In the genomic region with DNA sequence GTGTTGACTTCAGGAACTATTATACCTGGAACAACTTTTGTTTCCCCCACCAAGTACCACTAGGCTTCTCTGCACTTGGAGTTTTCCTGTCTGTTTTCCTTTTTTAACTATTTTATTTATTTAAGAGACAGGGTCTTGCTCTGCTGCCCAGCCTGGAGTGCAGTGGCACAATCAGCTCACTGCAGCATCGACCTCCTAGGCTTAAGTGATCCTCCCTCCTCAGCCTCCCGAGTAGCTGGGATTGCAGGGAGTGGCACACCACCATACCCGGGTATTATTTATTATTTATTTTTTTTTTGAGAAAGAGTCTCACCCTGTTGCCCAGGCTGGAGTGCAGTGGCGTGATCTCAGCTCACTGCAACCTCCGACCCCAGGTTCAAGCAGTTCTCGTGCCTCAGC, we compare ENCODE assay signal across 15 cellular contexts. TPM values are rescaled to one million over a fixed set of nuclear protein-coding genes. Genes with fewer than 3 reads are reported as not detected.
DNase-seq lines count a peak whose midpoint lies in the region; ATAC-seq and TF ChIP-seq lines count a peak whose summit lies in the region.
"Had no signal": no experiment of that assay in that cellular context is flagged by ENCODE, and none has a peak within 500 bp of the region (broad histone marks: within the 10 kb centered on the region; RNA-seq: fewer than 3 reads in every experiment).

No MANE protein-coding gene starts in this region.

- H3K9me3 ChIP-seq in uterus = no peaks in the 10 kb centered on the region
- H3K9me3 ChIP-seq: adrenal gland, colonic mucosa, esophagus muscularis mucosa, upper lobe of left lung had no signal

- peaks cover 2% of the 10 kb centered on the region in 2 donors for H3K4me1 ChIP-seq in uterus

- no peak overlapping the region for H3K27ac ChIP-seq in uterus
- H3K27ac ChIP-seq: adrenal gland, colonic mucosa, esophagus muscularis mucosa, parathyroid adenoma, upper lobe of left lung had no signal

- POLR2A ChIA-PET in activated CD4-positive, alpha-beta T cell treated with anti-CD3 and anti-CD28 coated beads for 36 hours (lab: Charles Lee) = interaction anchor here (0.7 to 1.2 kb wide), 3 partner anchors 10 to 199 kb away, joined by 3 to 11 read pairs (median 4); a partner anchor contains a TSS

- intact Hi-C loops in activated CD4-positive, alpha-beta T cell treated with anti-CD3 and anti-CD28 coated beads for 36 hours (cut with DNase I, micrococcal nuclease) = loop anchor here in 1 of 2 experiments (10.0 kb wide), 1 partner anchor 231 kb away; a partner anchor contains a TSS
- intact Hi-C loops in uterus (cut with DNase I; ENCODE audit: low total_unique reads) = no loop called here

- ATAC-seq in activated CD4-positive, alpha-beta T cell treated with anti-CD3 and anti-CD28 coated beads for 36 hours = no peak
- ATAC-seq in activated naive CD8-positive, alpha-beta T cell treated with anti-CD3 and anti-CD28 coated beads, Interleukin-2, amount 50 U/mL, for 24 hours = no peak

- no peak for DNase-seq in activated CD4-positive, alpha-beta T cell treated with anti-CD3 and anti-CD28 coated beads for 36 hours
- no peak for DNase-seq in activated CD4-positive, alpha-beta T cell treated with anti-CD3 and anti-CD28 coated beads for 48 hours
- DNase-seq in activated naive CD8-positive, alpha-beta T cell treated with anti-CD3 and anti-CD28 coated beads, Interleukin-2, amount 50 U/mL, for 24 hours = no peak
- DNase-seq in progenitor cell of endocrine pancreas (ENCODE audit: low spot score, unreplicated experiment) = no peak
- DNase-seq in uterus = no peak
- DNase-seq in NCI-H2029 (lab: John Stamatoyannopoulos, UW) = no peak
- DNase-seq: adrenal gland, colonic mucosa, mammary epithelial cell, NCI-H1436 treated with DMSO at 0.1 percent for 48 hours, NCI-H526 treated with DMSO at 0.1 percent for 48 hours, upper lobe of left lung had no signal

- no peaks in the 10 kb centered on the region for H3K27me3 ChIP-seq in uterus
- H3K27me3 ChIP-seq: adrenal gland, colonic mucosa, esophagus muscularis mucosa, upper lobe of left lung had no signal

- H3K27ac Mint-ChIP-seq in activated CD4-positive, alpha-beta T cell treated with anti-CD3 and anti-CD28 coated beads for 36 hours = peak overlapping the region; percentile 59
- H3K27ac Mint-ChIP-seq in activated naive CD8-positive, alpha-beta T cell treated with anti-CD3 and anti-CD28 coated beads, Interleukin-2, amount 50 U/mL, for 24 hours = peak overlapping the region; percentile 46
- H3K27ac Mint-ChIP-seq in progenitor cell of endocrine pancreas = no peak overlapping the region

- peaks cover 3% of the 10 kb centered on the region for H3K27me3 Mint-ChIP-seq in activated CD4-positive, alpha-beta T cell treated with anti-CD3 and anti-CD28 coated beads for 36 hours
- H3K27me3 Mint-ChIP-seq in activated naive CD8-positive, alpha-beta T cell treated with anti-CD3 and anti-CD28 coated beads, Interleukin-2, amount 50 U/mL, for 24 hours = peaks cover 13% of the 10 kb centered on the region
- H3K27me3 Mint-ChIP-seq in progenitor cell of endocrine pancreas = peaks cover 16% of the 10 kb centered on the region

- H3K36me3 Mint-ChIP-seq in activated CD4-positive, alpha-beta T cell treated with anti-CD3 and anti-CD28 coated beads for 36 hours (ENCODE audit: low read depth) = peaks cover 11% of the 10 kb centered on the region
- H3K36me3 Mint-ChIP-seq in activated naive CD8-positive, alpha-beta T cell treated with anti-CD3 and anti-CD28 coated beads, Interleukin-2, amount 50 U/mL, for 24 hours (ENCODE audit: low read depth) = peaks cover 5% of the 10 kb centered on the region
- no peaks in the 10 kb centered on the region for H3K36me3 Mint-ChIP-seq in progenitor cell of endocrine pancreas (ENCODE audit: insufficient read depth)

- H3K4me3 ChIP-seq in uterus = no peak overlapping the region
- H3K4me3 ChIP-seq: adrenal gland, colonic mucosa, esophagus muscularis mucosa, upper lobe of left lung had no signal

- H3K9me3 Mint-ChIP-seq in activated CD4-positive, alpha-beta T cell treated with anti-CD3 and anti-CD28 coated beads for 36 hours (ENCODE audit: low read depth) = no peaks in the 10 kb centered on the region
- no peaks in the 10 kb centered on the region for H3K9me3 Mint-ChIP-seq in activated naive CD8-positive, alpha-beta T cell treated with anti-CD3 and anti-CD28 coated beads, Interleukin-2, amount 50 U/mL, for 24 hours
- H3K9me3 Mint-ChIP-seq in progenitor cell of endocrine pancreas (ENCODE audit: low read depth) = no peaks in the 10 kb centered on the region

- TF ChIP-seq CTCF in progenitor cell of endocrine pancreas (IDR thresholded peaks at IDR 0.05; ENCODE audit: unreplicated experiment) = no peak
- no peak for TF ChIP-seq CTCF in uterus (IDR thresholded peaks at IDR 0.05)

- no peaks in the 10 kb centered on the region for H3K36me3 ChIP-seq in uterus
- H3K36me3 ChIP-seq: adrenal gland, colonic mucosa had no signal

- TF ChIP-seq POLR2A in uterus (IDR thresholded peaks at IDR 0.05) = no peak

- CTCF ChIA-PET in activated CD4-positive, alpha-beta T cell treated with anti-CD3 and anti-CD28 coated beads for 36 hours (lab: Charles Lee) = interaction anchor here (0.6 to 7.2 kb wide), 5 partner anchors 9 to 594 kb away, joined by 3 to 104 read pairs (median 4); a partner anchor contains a TSS

- H3K4me1 Mint-ChIP-seq in activated CD4-positive, alpha-beta T cell treated with anti-CD3 and anti-CD28 coated beads for 36 hours = peaks cover 29% of the 10 kb centered on the region
- peaks cover 36% of the 10 kb centered on the region for H3K4me1 Mint-ChIP-seq in activated naive CD8-positive, alpha-beta T cell treated with anti-CD3 and anti-CD28 coated beads, Interleukin-2, amount 50 U/mL, for 24 hours
- peaks cover 16% of the 10 kb centered on the region for H3K4me1 Mint-ChIP-seq in progenitor cell of endocrine pancreas (ENCODE audit: low read depth)

- no peak overlapping the region for H3K4me3 Mint-ChIP-seq in activated CD4-positive, alpha-beta T cell treated with anti-CD3 and anti-CD28 coated beads for 36 hours
- peak overlapping the region; percentile 59 for H3K4me3 Mint-ChIP-seq in activated naive CD8-positive, alpha-beta T cell treated with anti-CD3 and anti-CD28 coated beads, Interleukin-2, amount 50 U/mL, for 24 hours
- H3K4me3 Mint-ChIP-seq in progenitor cell of endocrine pancreas (ENCODE audit: low read depth) = peak overlapping the region; percentile 70

RNA-seq across cellular contexts. Expression of a gene that starts 2.1 kb away (rescaled TPM):
- 10 to 100 TPM; 40.3 to 40.9 TPM for total RNA-seq in activated CD4-positive, alpha-beta T cell treated with anti-CD3 and anti-CD28 coated beads for 36 hours
- total RNA-seq in progenitor cell of endocrine pancreas = 89.3 and 95.1 TPM in 2 replicates
- 10 to 100 TPM in 3 of 4 donors, 1 to 10 TPM in 1; 9.7 to 90.9 (median 31.9) TPM for total RNA-seq in uterus

RNA-seq across cellular contexts. Expression of a gene that starts 9.8 kb away (rescaled TPM):
- 10 to 100 TPM; 46.1 to 59.4 TPM for total RNA-seq in activated CD4-positive, alpha-beta T cell treated with anti-CD3 and anti-CD28 coated beads for 36 hours
- total RNA-seq in progenitor cell of endocrine pancreas (30.2 and 33.7 TPM in 2 replicates), uterus (10 to 100 TPM; 16.4 to 53.8 (median 23.8) TPM)

RNA-seq across cellular contexts. Expression of a gene that starts 22.6 kb away (rescaled TPM):
- 100 to 1,000 TPM; 172 to 200 TPM for total RNA-seq in activated CD4-positive, alpha-beta T cell treated with anti-CD3 and anti-CD28 coated beads for 36 hours
- total RNA-seq in progenitor cell of endocrine pancreas = 160 and 167 TPM in 2 replicates
- 100 to 1,000 TPM in 2 of 4 donors, 10 to 100 TPM in 2; 72.0 to 245 (median 94.3) TPM for total RNA-seq in uterus

RNA-seq across cellular contexts. Expression of a gene that starts 24.1 kb away (rescaled TPM):
- not detected for total RNA-seq in activated CD4-positive, alpha-beta T cell treated with anti-CD3 and anti-CD28 coated beads for 36 hours
- total RNA-seq in progenitor cell of endocrine pancreas (0.22 and 0.29 TPM in 2 replicates), uterus (1 to 10 TPM in 1 of 4 donors, not detected in 3; 1.1 TPM)
- total RNA-seq: A172, adrenal gland, colonic mucosa, esophagus muscularis mucosa, mammary epithelial cell had no signal

RNA-seq across cellular contexts. Expression of a gene that starts 37.3 kb away (rescaled TPM):
- not detected for total RNA-seq in activated CD4-positive, alpha-beta T cell treated with anti-CD3 and anti-CD28 coated beads for 36 hours
- total RNA-seq in progenitor cell of endocrine pancreas (not detected in 2 replicates), uterus (under 1 TPM in 1 of 4 donors, not detected in 3; 0.07 TPM)
- total RNA-seq: A172, adrenal gland, colonic mucosa, esophagus muscularis mucosa, mammary epithelial cell, upper lobe of left lung had no signal
